In the genomic region with DNA sequence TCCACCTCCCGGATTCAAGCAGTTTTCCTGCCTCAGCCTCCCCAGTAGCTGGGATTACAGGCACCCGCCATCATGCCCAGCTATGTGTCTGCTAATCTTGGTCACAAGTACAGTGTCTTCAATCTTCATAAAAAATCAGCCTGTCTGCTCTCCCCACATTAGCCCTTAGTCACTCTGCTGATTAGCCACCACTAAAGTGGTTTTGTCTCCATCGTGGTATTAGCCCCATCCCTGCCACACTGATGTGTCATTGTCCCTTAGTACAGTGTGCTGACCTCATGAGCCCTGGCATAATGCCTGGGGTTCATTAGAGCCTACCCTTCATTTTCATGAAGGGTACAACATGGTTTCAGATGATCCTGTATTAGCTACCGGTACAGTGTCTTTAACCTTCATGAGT, we compare ENCODE assay signal across 27 cellular contexts. TPM values are rescaled to one million over a fixed set of nuclear protein-coding genes. Genes with fewer than 3 reads are reported as not detected.
"Had no signal": no experiment of that assay in that cellular context is flagged by ENCODE, and none has a peak within 500 bp of the region (broad histone marks: within the 10 kb centered on the region; RNA-seq: fewer than 3 reads in every experiment).

No MANE protein-coding gene starts in this region.

- H3K27ac ChIP-seq: gastrocnemius medialis, right atrium auricular region, suprapubic skin, tibial artery had no signal

- H3K9me3 Mint-ChIP-seq: central memory CD8-positive, alpha-beta T cell; natural killer cell treated with Interleukin-12 subunit alpha and Interleukin-12 subunit beta and Interleukin-15 and Interleukin-18, amount 100 ng/mL, for 72 hours had no signal

- H3K4me1 ChIP-seq: gastrocnemius medialis, right atrium auricular region, suprapubic skin, tibial artery had no signal

- H3K4me3 Mint-ChIP-seq: activated CD4-positive, alpha-beta T cell treated with anti-CD3 and anti-CD28 coated beads, Interleukin-2, amount 10 ng/mL, durations not matched to agents 7 days and 5 days; activated CD8-positive, alpha-beta T cell treated with anti-CD3 and anti-CD28 coated beads for 36 hours; activated T-cell treated with anti-CD3 and anti-CD28 coated beads, Interleukin-2, amount 50 U/mL, for 4 hours; activated T-helper 17 cell treated with anti-CD3 and anti-CD28 coated beads, Interleukin-2, amount 50 U/mL, for 72 hours; central memory CD8-positive, alpha-beta T cell; immature natural killer cell; natural killer cell treated with Interleukin-12 subunit alpha and Interleukin-12 subunit beta and Interleukin-15 and Interleukin-18, amount 100 ng/mL, for 72 hours; WTC11 had no signal

- H3K27me3 ChIP-seq: gastrocnemius medialis, right atrium auricular region, suprapubic skin, tibial artery had no signal

- ATAC-seq: activated CD8-positive, alpha-beta T cell treated with anti-CD3 and anti-CD28 coated beads for 36 hours; activated naive CD4-positive, alpha-beta T cell treated with anti-CD3 and anti-CD28 coated beads, Interleukin-2, amount 50 U/mL, for 72 hours; activated T-cell treated with anti-CD3 and anti-CD28 coated beads, Interleukin-2, amount 50 U/mL, for 4 hours; activated T-helper 17 cell treated with anti-CD3 and anti-CD28 coated beads, Interleukin-2, amount 50 U/mL, for 72 hours; gastrocnemius medialis; WTC11 had no signal

- DNase-seq: activated CD4-positive, alpha-beta T cell treated with anti-CD3 and anti-CD28 coated beads for 1 hour; activated CD4-positive, alpha-beta T cell treated with anti-CD3 and anti-CD28 coated beads, Interleukin-2, amount 10 ng/mL, durations not matched to agents 7 days and 5 days; activated CD8-positive, alpha-beta T cell treated with anti-CD3 and anti-CD28 coated beads for 36 hours; activated gamma-delta T cell treated with Interleukin-2 at 50 U/mL for 16 hours; activated T-cell treated with anti-CD3 and anti-CD28 coated beads, Interleukin-2, amount 50 U/mL, for 4 hours; effector CD8-positive, alpha-beta T cell; gastrocnemius medialis; head of caudate nucleus; hypothalamus; immature natural killer cell; kidney; midbrain; stimulated activated CD4-positive, alpha-beta T cell treated with anti-CD3 and anti-CD28 coated beads, Interleukin-15, amount 100 ng/mL, for 24 hours; stimulated activated CD4-positive, alpha-beta T cell treated with anti-CD3 and anti-CD28 coated beads, Interleukin-2, amount 100 ng/mL, for 24 hours; stimulated activated naive CD4-positive, alpha-beta T cell; tibial artery had no signal

- H3K27ac Mint-ChIP-seq: activated CD4-positive, alpha-beta T cell treated with anti-CD3 and anti-CD28 coated beads, Interleukin-2, amount 10 ng/mL, durations not matched to agents 7 days and 5 days; activated CD8-positive, alpha-beta T cell treated with anti-CD3 and anti-CD28 coated beads for 36 hours; activated T-helper 17 cell treated with anti-CD3 and anti-CD28 coated beads, Interleukin-2, amount 50 U/mL, for 72 hours; immature natural killer cell; natural killer cell treated with Interleukin-12 subunit alpha and Interleukin-12 subunit beta and Interleukin-15 and Interleukin-18, amount 100 ng/mL, for 72 hours had no signal

- H3K4me3 ChIP-seq: gastrocnemius medialis, right atrium auricular region, suprapubic skin, tibial artery had no signal

- H3K4me1 Mint-ChIP-seq: activated CD4-positive, alpha-beta T cell treated with anti-CD3 and anti-CD28 coated beads, Interleukin-2, amount 10 ng/mL, durations not matched to agents 7 days and 5 days; activated T-helper 17 cell treated with anti-CD3 and anti-CD28 coated beads, Interleukin-2, amount 50 U/mL, for 72 hours; central memory CD8-positive, alpha-beta T cell; immature natural killer cell; WTC11 had no signal

- H3K27me3 Mint-ChIP-seq: activated CD4-positive, alpha-beta T cell treated with anti-CD3 and anti-CD28 coated beads, Interleukin-2, amount 10 ng/mL, durations not matched to agents 7 days and 5 days; activated CD8-positive, alpha-beta T cell treated with anti-CD3 and anti-CD28 coated beads for 36 hours; activated T-helper 17 cell treated with anti-CD3 and anti-CD28 coated beads, Interleukin-2, amount 50 U/mL, for 72 hours; central memory CD8-positive, alpha-beta T cell had no signal

RNA-seq across cellular contexts. Expression of gene ZNF157, which starts 49.9 kb away (rescaled TPM):
- total RNA-seq: bronchial epithelial cell, dermis microvascular lymphatic vessel endothelial cell, epithelial cell of proximal tubule, pulmonary artery endothelial cell had no signal
- polyA plus RNA-seq: immature natural killer cell had no signal
